ENCODE assay signal across 11 cellular contexts in genomic region chr2:156405586-156405985, GRCh38. TPM values are rescaled to one million over a fixed set of nuclear protein-coding genes. Genes with fewer than 3 reads are reported as not detected.
DNase-seq lines count a peak whose midpoint lies in the region; ATAC-seq, FAIRE-seq and TF ChIP-seq lines count a peak whose summit lies in the region.
"Had no signal": no experiment of that assay in that cellular context is flagged by ENCODE, and none has a peak within 500 bp of the region (broad histone marks: within the 10 kb centered on the region; RNA-seq: fewer than 3 reads in every experiment).

No MANE protein-coding gene starts in this region.

- no peaks in the 10 kb centered on the region for H3K36me3 Mint-ChIP-seq in WTC11

- H3K27ac Mint-ChIP-seq in WTC11 = no peak overlapping the region
- H3K27ac Mint-ChIP-seq: activated B cell treated with CpG ODN at 0.5 μM for 24 hours had no signal

- H3K4me1 Mint-ChIP-seq in WTC11 = peaks cover 12% of the 10 kb centered on the region

- POLR2A ChIA-PET in WTC11 (lab: Charles Lee) = no interaction called here

- intact Hi-C loops in left ventricle myocardium superior (cut with micrococcal nuclease) = no loop called here

- no peak for ATAC-seq in WTC11
- peak; percentile 63 for ATAC-seq in left ventricle myocardium superior

- no peak for FAIRE-seq in urothelium cell line (lab: Jason Lieb, UNC)

- DNase-seq in NCI-H82 (lab: John Stamatoyannopoulos, UW) (peak; percentile 25), NCI-H82 treated with DMSO at 0.1 percent for 48 hours (lab: John Stamatoyannopoulos, UW; ENCODE audit: unreplicated experiment) (no peak), WTC11 (ENCODE audit: low spot score) (no peak), left ventricle myocardium superior (no peak), urothelium cell line (ENCODE audit: low spot score) (peak; percentile 7), GM20000 (ENCODE audit: low spot score) (no peak), midbrain (lab: John Stamatoyannopoulos, UW) (no peak)
- no peak for DNase-seq in activated CD8-positive, alpha-beta memory T cell treated with anti-CD3 and anti-CD28 coated beads for 24 hours
- DNase-seq: 8988T; activated B cell treated with CpG ODN at 0.5 μM for 24 hours; activated naive CD4-positive, alpha-beta T cell had no signal

- H3K4me3 Mint-ChIP-seq in WTC11 = no peak overlapping the region
- H3K4me3 Mint-ChIP-seq: activated B cell treated with CpG ODN at 0.5 μM for 24 hours had no signal

- H3K27me3 Mint-ChIP-seq in WTC11 (ENCODE audit: low read depth) = no peaks in the 10 kb centered on the region; the same call in 1 of the 2 replicates

- CTCF ChIA-PET in WTC11 (lab: Charles Lee) = interaction anchor here (0.6 to 0.8 kb wide), 2 partner anchors 71 to 1619 kb away, joined by 3 read pairs; no protein-coding TSS in a partner anchor

- H3K9me3 Mint-ChIP-seq in WTC11 = no peaks in the 10 kb centered on the region
- H3K9me3 Mint-ChIP-seq: activated B cell treated with CpG ODN at 0.5 μM for 24 hours had no signal

- TF ChIP-seq CTCF in WTC11 (IDR thresholded peaks at IDR 0.05) = no peak
- TF ChIP-seq CTCF in GM20000 (IDR thresholded peaks at IDR 0.05; ENCODE audit: extremely low read depth, missing control alignments) = no peak

TF ChIP-seq in WTC11, 78 proteins besides CTCF, POLR2A, EP300 and RAD21:
- TF ChIP-seq EMX1 (CRISPR knock-in tag; IDR thresholded peaks at IDR 0.05) (no peak), GABPB1 (CRISPR knock-in tag; IDR thresholded peaks at IDR 0.05) (0 out of 2 replicates have a peak, but pooled peaks have one; percentile 53), TEAD4 (CRISPR knock-in tag; IDR thresholded peaks at IDR 0.05) (no peak), FOXK1 (CRISPR knock-in tag; IDR thresholded peaks at IDR 0.05) (no peak)

RNA-seq across cellular contexts. Expression of gene GPD2, which starts 30.6 kb away (rescaled TPM):
- total RNA-seq in WTC11 (2021) (29.7 to 32.5 TPM (median 32.2 TPM) in 3 replicates), left ventricle myocardium superior (18.5 TPM)

Comparison
In these comparisons a context has a peak if more than half of its experiments do, and no peak if none do; other contexts are left out.
1. DNase-seq: peak in NCI-H82 (single experiment) and urothelium cell line (single experiment); none in NCI-H82 treated with DMSO at 0.1 percent for 48 hours (single experiment), WTC11 (single experiment), left ventricle myocardium superior (single experiment), GM20000 (single experiment), activated CD8-positive, alpha-beta memory T cell treated with anti-CD3 and anti-CD28 coated beads for 24 hours (single experiment) and midbrain (single experiment).